In genomic region chr2:238287702-238288649, GRCh38 we compare ENCODE assay signal across 8 cellular contexts. TPM values are rescaled to one million over a fixed set of nuclear protein-coding genes. Genes with fewer than 3 reads are reported as not detected.
DNase-seq lines count a peak whose midpoint lies in the region; ATAC-seq and TF ChIP-seq lines count a peak whose summit lies in the region.

PER2 (minus strand) TSS chr2:238288610; CDS start chr2:238277936, 10,674 bp downstream.

- H3K9me3 ChIP-seq in endodermal cell (ENCODE audit: control insufficient read depth, low read length) (no peaks in the 10 kb centered on the region), mesodermal cell (ENCODE audit: control insufficient read depth, low read length) (no peaks in the 10 kb centered on the region)

- H3K9me3 Mint-ChIP-seq in endodermal cell, result no peaks in the 10 kb centered on the region
- H3K9me3 Mint-ChIP-seq in stimulated activated naive CD8-positive, alpha-beta T cell treated with anti-CD3 and anti-CD28 coated beads, Interleukin-15, amount 100 ng/mL, for 72 hours, result no peaks in the 10 kb centered on the region

- H3K36me3 Mint-ChIP-seq in endodermal cell (ENCODE audit: low read depth), result peaks cover 2% of the 10 kb centered on the region

- H3K36me3 ChIP-seq in endodermal cell (ENCODE audit: control insufficient read depth, insufficient read depth, low read length), result no peaks in the 10 kb centered on the region
- no peaks in the 10 kb centered on the region for H3K36me3 ChIP-seq in mesodermal cell (ENCODE audit: control insufficient read depth, insufficient read depth, low read length)

- peak; percentile 22 for DNase-seq in activated gamma-delta T cell treated with anti-CD3 and anti-CD28 coated beads, Interleukin-2, amount 50 U/mL, for 16 hours (ENCODE audit: low read depth)
- DNase-seq in activated gamma-delta T cell treated with Interleukin-2 at 50 U/mL for 16 hours (no peak), HFF-Myc (ENCODE audit: extremely low read depth, low read depth) (peak; percentile 60), NCI-H146 (lab: John Stamatoyannopoulos, UW) (peak; percentile 47), endodermal cell (peak; percentile 85)
- DNase-seq in activated CD4-positive, alpha-beta T cell treated with anti-CD3 and anti-CD28 coated beads, Interleukin-2, amount 50 U/mL, for 1 hour, result peak; percentile 23
- peak; percentile 10 to 58 for DNase-seq in stimulated activated naive CD8-positive, alpha-beta T cell treated with anti-CD3 and anti-CD28 coated beads, Interleukin-15, amount 100 ng/mL, for 72 hours

- TF ChIP-seq CTCF in HFF-Myc (IDR thresholded peaks at IDR 0.05; ENCODE audit: low read depth, low read length, missing control alignments), result peak; percentile 36
- peak; percentile 48 for TF ChIP-seq CTCF in endodermal cell (conservative IDR thresholded peaks at IDR 0.05)

- peaks cover 51% of the 10 kb centered on the region for H3K4me1 Mint-ChIP-seq in endodermal cell
- peaks cover 68% of the 10 kb centered on the region for H3K4me1 Mint-ChIP-seq in stimulated activated naive CD8-positive, alpha-beta T cell treated with anti-CD3 and anti-CD28 coated beads, Interleukin-15, amount 100 ng/mL, for 72 hours

- peak within 1 kb of the TSS; percentile 97 for H3K27ac Mint-ChIP-seq in endodermal cell
- peak within 1 kb of the TSS; percentile 99 to 100 for H3K27ac Mint-ChIP-seq in stimulated activated naive CD8-positive, alpha-beta T cell treated with anti-CD3 and anti-CD28 coated beads, Interleukin-15, amount 100 ng/mL, for 72 hours

- peak within 1 kb of the TSS; percentile 95 for H3K4me3 ChIP-seq in HFF-Myc (replicated peaks; ENCODE audit: low read depth, low read length)
- peak within 1 kb of the TSS; percentile 82 for H3K4me3 ChIP-seq in endodermal cell (ENCODE audit: low read length)
- peak within 1 kb of the TSS; percentile 55 for H3K4me3 ChIP-seq in mesodermal cell (ENCODE audit: extremely low read depth, insufficient read depth, low read length, poor library complexity, severe bottlenecking)

- H3K4me1 ChIP-seq in endodermal cell (ENCODE audit: control insufficient read depth, insufficient read depth, low read length), result peaks cover 36% of the 10 kb centered on the region
- peaks cover 34% of the 10 kb centered on the region for H3K4me1 ChIP-seq in mesodermal cell (ENCODE audit: control insufficient read depth, insufficient read depth, low read length, poor library complexity, severe bottlenecking)

- H3K9ac ChIP-seq in endodermal cell (ENCODE audit: extremely low read depth, low read length, poor library complexity, severe bottlenecking), result peak within 1 kb of the TSS; percentile 91

- WGBS in endodermal cell (ENCODE audit: insufficient coverage in 1 of 2, insufficient read length in 1 of 2), 2 experiments, result 0 to 6% methylated on average over 21 to 65 of the region's 65 CpGs
- WGBS in mesodermal cell (ENCODE audit: insufficient coverage in 2 of 2), 2 experiments, result 3 to 6% methylated on average over 49 to 57 of the region's 65 CpGs

- ATAC-seq in stimulated activated naive CD8-positive, alpha-beta T cell treated with anti-CD3 and anti-CD28 coated beads, Interleukin-15, amount 100 ng/mL, for 72 hours, result peak; percentile 44

- H3K27ac ChIP-seq in endodermal cell (ENCODE audit: low read depth, low read length) (peak within 1 kb of the TSS; percentile 81), mesodermal cell (ENCODE audit: low read depth, low read length, severe bottlenecking) (peak within 1 kb of the TSS; percentile 90)

- no peaks in the 10 kb centered on the region for H3K27me3 ChIP-seq in endodermal cell (ENCODE audit: control insufficient read depth, insufficient read depth, low read length, poor library complexity, severe bottlenecking)

- peak within 1 kb of the TSS; percentile 72 for H3K4me3 Mint-ChIP-seq in endodermal cell
- H3K4me3 Mint-ChIP-seq in stimulated activated naive CD8-positive, alpha-beta T cell treated with anti-CD3 and anti-CD28 coated beads, Interleukin-15, amount 100 ng/mL, for 72 hours, result peak within 1 kb of the TSS; percentile 98

- no peaks in the 10 kb centered on the region for H3K27me3 Mint-ChIP-seq in endodermal cell (ENCODE audit: insufficient read depth)
- H3K27me3 Mint-ChIP-seq in stimulated activated naive CD8-positive, alpha-beta T cell treated with anti-CD3 and anti-CD28 coated beads, Interleukin-15, amount 100 ng/mL, for 72 hours, result no peaks in the 10 kb centered on the region

RNA-seq across cellular contexts. Expression of gene PER2, which starts in this region (rescaled TPM):
- total RNA-seq in endodermal cell, result 10 to 100 TPM in 1 of 2 donors, 1 to 10 TPM in 1; 9.7 to 13.5 TPM
- 5.6 TPM for polyA plus RNA-seq in endodermal cell (2013, experiment 1 of 2)
- polyA plus RNA-seq in endodermal cell (2013, experiment 2 of 2), result 4.9 TPM
- 2.6 TPM for polyA plus RNA-seq in mesodermal cell (2013, experiment 1 of 2)
- polyA plus RNA-seq in mesodermal cell (2013, experiment 2 of 2), result 3.0 TPM
